26 cellular contexts compared by ENCODE assay signal in genomic region chr20:61115627-61116026, GRCh38.
A peak's percentile ranks its signal among the peaks of the same experiment; 100 is the strongest.
DNase-seq lines count a peak whose midpoint lies in the region; ATAC-seq and TF ChIP-seq lines count a peak whose summit lies in the region.
"Had no signal": no experiment of that assay in that cellular context is flagged by ENCODE, and none has a peak within 500 bp of the region (broad histone marks: within the 10 kb centered on the region; RNA-seq: fewer than 3 reads in every experiment).

No MANE protein-coding gene starts in this region.

- peaks cover 2% of the 10 kb centered on the region for H3K9me3 Mint-ChIP-seq in Calu3 (ENCODE audit: low read depth, unreplicated experiment)
- H3K9me3 Mint-ChIP-seq: activated CD4-positive, alpha-beta memory T cell treated with anti-CD3 and anti-CD28 coated beads for 36 hours; activated naive CD8-positive, alpha-beta T cell treated with anti-CD3 and anti-CD28 coated beads for 36 hours; dendritic cell treated with granulocyte-macrophage colony-stimulating factor and Interleukin-4, amounts not matched to agents 40 ng/mL and 50 ng/mL, for 4 days; natural killer cell had no signal

- no peak for ATAC-seq in GM21447 (IDR thresholded peaks at IDR 0.05; ENCODE audit: unreplicated experiment)
- ATAC-seq: GM12878, left lobe of liver, natural killer cell, T-helper 17 cell had no signal

- H3K27me3 Mint-ChIP-seq in Calu3 (ENCODE audit: unreplicated experiment), result peaks cover 18% of the 10 kb centered on the region
- H3K27me3 Mint-ChIP-seq: activated CD4-positive, alpha-beta memory T cell treated with anti-CD3 and anti-CD28 coated beads for 36 hours had no signal

- no peak for TF ChIP-seq POLR2A in esophagus muscularis mucosa (IDR thresholded peaks at IDR 0.05; ENCODE audit: low read depth)

- DNase-seq in DMS153 treated with DMSO at 0.1 percent for 48 hours (lab: John Stamatoyannopoulos, UW; ENCODE audit: unreplicated experiment), result peak; percentile 27
- peak; percentile 83 for DNase-seq in NCI-H2029 (lab: John Stamatoyannopoulos, UW)
- no peak for DNase-seq in esophagus muscularis mucosa (ENCODE audit: extremely low spot score)
- peak; percentile 71 for DNase-seq in mesenteric fat pad (ENCODE audit: low spot score)
- no peak for DNase-seq in NCI-H1694 treated with DMSO at 0.1 percent for 48 hours (lab: John Stamatoyannopoulos, UW)
- DNase-seq in Calu3, result no peak
- DNase-seq: activated CD4-positive, alpha-beta memory T cell treated with anti-CD3 and anti-CD28 coated beads for 36 hours; activated CD4-positive, CD25-positive, alpha-beta regulatory T cell treated with anti-CD3 and anti-CD28 coated beads, Interleukin-2, amount 50 U/mL, for 72 hours; activated naive CD8-positive, alpha-beta T cell treated with anti-CD3 and anti-CD28 coated beads for 36 hours; Caco-2; central memory CD4-positive, alpha-beta T cell; KBM-7; MM.1S; natural killer cell; NCI-H146; NCI-H2171 treated with DMSO at 0.1 percent for 48 hours; NCI-H526 treated with DMSO at 0.1 percent for 48 hours; RPMI8226; SK-N-SH; stimulated activated CD4-positive, alpha-beta T cell treated with anti-CD3 and anti-CD28 coated beads, Interleukin-2, amount 100 ng/mL, for 24 hours; T-helper 17 cell; trophoblast cell had no signal

- H3K4me1 Mint-ChIP-seq in Calu3 (ENCODE audit: low read depth, unreplicated experiment), result no peaks in the 10 kb centered on the region

- CTCF ChIA-PET in Calu3 (lab: Charles Lee), result no interaction called here

- 29% methylated on average over 4 of the region's 5 CpGs for WGBS in esophagus muscularis mucosa

- no TSS peak for BruUV-seq in Calu3 (replicated peaks; lab: Mats Ljungman, UMichigan)

- H3K27ac Mint-ChIP-seq in Calu3 (ENCODE audit: unreplicated experiment), result no peak overlapping the region
- H3K27ac Mint-ChIP-seq: activated CD4-positive, alpha-beta memory T cell treated with anti-CD3 and anti-CD28 coated beads for 36 hours; activated naive CD8-positive, alpha-beta T cell treated with anti-CD3 and anti-CD28 coated beads for 36 hours; dendritic cell treated with granulocyte-macrophage colony-stimulating factor and Interleukin-4, amounts not matched to agents 40 ng/mL and 50 ng/mL, for 4 days; natural killer cell; T-helper 17 cell had no signal

- peaks cover 10 to 42% (median 34%) of the 10 kb centered on the region in 4 donors for H3K4me1 ChIP-seq in esophagus muscularis mucosa
- H3K4me1 ChIP-seq: Caco-2 had no signal

- no peaks in the 10 kb centered on the region for H3K27me3 ChIP-seq in esophagus muscularis mucosa

- no peak for TF ChIP-seq EP300 in esophagus muscularis mucosa (IDR thresholded peaks at IDR 0.05)

- no peak overlapping the region for H3K4me3 ChIP-seq in esophagus muscularis mucosa
- H3K4me3 ChIP-seq: GM12878 had no signal

- peak overlapping the region; percentile 29 to 76 (median 60) for H3K27ac ChIP-seq in esophagus muscularis mucosa (replicated peaks in 1 of 4)

- intact Hi-C loops in esophagus muscularis mucosa (cut with DNase I) (no loop called here), Calu3 (cut with micrococcal nuclease; ENCODE audit: unreplicated experiment) (no loop called here)

- no peak overlapping the region for H3K4me3 Mint-ChIP-seq in Calu3 (ENCODE audit: low read depth, unreplicated experiment)
- H3K4me3 Mint-ChIP-seq: activated CD4-positive, alpha-beta memory T cell treated with anti-CD3 and anti-CD28 coated beads for 36 hours; activated naive CD8-positive, alpha-beta T cell treated with anti-CD3 and anti-CD28 coated beads for 36 hours; dendritic cell treated with granulocyte-macrophage colony-stimulating factor and Interleukin-4, amounts not matched to agents 40 ng/mL and 50 ng/mL, for 4 days; natural killer cell; T-helper 17 cell had no signal

- no peaks in the 10 kb centered on the region for H3K36me3 ChIP-seq in esophagus muscularis mucosa

- TF ChIP-seq CTCF in esophagus muscularis mucosa (IDR thresholded peaks at IDR 0.05) (no peak), Calu3 (IDR thresholded peaks at IDR 0.05; ENCODE audit: unreplicated experiment) (no peak)

- H3K9me3 ChIP-seq in esophagus muscularis mucosa, result no peaks in the 10 kb centered on the region
- H3K9me3 ChIP-seq: Caco-2, SK-N-SH had no signal

- H3K36me3 Mint-ChIP-seq in Calu3 (ENCODE audit: insufficient read depth, unreplicated experiment), result no peaks in the 10 kb centered on the region
- H3K36me3 Mint-ChIP-seq: activated CD4-positive, alpha-beta memory T cell treated with anti-CD3 and anti-CD28 coated beads for 36 hours; activated naive CD8-positive, alpha-beta T cell treated with anti-CD3 and anti-CD28 coated beads for 36 hours; natural killer cell had no signal

Comparison
In these comparisons a context has a peak if more than half of its experiments do, and no peak if none do; other contexts are left out.
1. DNase-seq: peak in DMS153 treated with DMSO at 0.1 percent for 48 hours (single experiment), NCI-H2029 (single experiment) and mesenteric fat pad (single experiment); none in esophagus muscularis mucosa (single experiment), NCI-H1694 treated with DMSO at 0.1 percent for 48 hours (single experiment) and Calu3 (single experiment).